Comparison of ENCODE assay signal across 24 cellular contexts in the genomic region with DNA sequence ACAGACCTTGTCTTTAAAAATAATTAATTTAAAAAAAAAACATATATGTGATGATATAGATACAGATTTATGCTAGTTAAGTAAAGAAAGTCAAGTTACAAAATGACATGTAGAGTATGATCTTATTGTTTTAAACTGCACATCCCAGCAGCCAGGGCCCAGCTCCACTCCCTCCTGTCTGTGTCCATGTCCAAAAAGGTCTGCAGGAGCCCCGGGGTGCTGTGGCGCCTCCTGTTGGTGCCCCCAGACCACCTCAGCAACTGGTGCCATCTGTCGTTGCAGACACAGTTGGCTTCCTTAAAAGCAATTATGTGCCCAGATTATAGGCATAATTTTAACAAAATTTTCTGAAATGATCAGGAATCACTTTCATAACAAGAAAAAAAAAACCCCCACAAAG. TPM values are rescaled to one million over a fixed set of nuclear protein-coding genes. Genes with fewer than 3 reads are reported as not detected.
DNase-seq lines count a peak whose midpoint lies in the region; ATAC-seq and TF ChIP-seq lines count a peak whose summit lies in the region.
"Had no signal": no experiment of that assay in that cellular context is flagged by ENCODE, and none has a peak within 500 bp of the region (broad histone marks: within the 10 kb centered on the region; RNA-seq: fewer than 3 reads in every experiment).

No MANE protein-coding gene starts in this region.

- H3K36me3 ChIP-seq in right atrium auricular region (peaks cover 92% of the 10 kb centered on the region), WERI-Rb-1 (peaks cover 51% of the 10 kb centered on the region)
- H3K36me3 ChIP-seq: breast epithelium, uterus had no signal

- ATAC-seq in Right ventricle myocardium inferior (no peak), foreskin keratinocyte (no peak)
- ATAC-seq: activated CD4-positive, alpha-beta T cell treated with anti-CD3 and anti-CD28 coated beads for 36 hours; HCT116; heart left ventricle; left colon; naive thymus-derived CD4-positive, alpha-beta T cell; PC-3; right cardiac atrium; T-cell had no signal

- intact Hi-C loops in Right ventricle myocardium inferior (cut with DNase I), result loop anchor here (5.0 kb wide), 1 partner anchor 294 kb away; no protein-coding TSS in a partner anchor

- H3K4me3 ChIP-seq in right atrium auricular region, result no peak overlapping the region
- H3K4me3 ChIP-seq in WERI-Rb-1 (ENCODE audit: low read depth, low read length), result no peak overlapping the region
- H3K4me3 ChIP-seq: breast epithelium, heart left ventricle, uterus had no signal

- H3K27me3 ChIP-seq in right atrium auricular region, result no peaks in the 10 kb centered on the region
- no peaks in the 10 kb centered on the region for H3K27me3 ChIP-seq in WERI-Rb-1 (ENCODE audit: insufficient read depth, low read depth, severe bottlenecking)
- H3K27me3 ChIP-seq in foreskin keratinocyte, result no peaks in the 10 kb centered on the region
- H3K27me3 ChIP-seq: breast epithelium, heart left ventricle, uterus had no signal

- H3K9me3 ChIP-seq in right atrium auricular region (no peaks in the 10 kb centered on the region), WERI-Rb-1 (ENCODE audit: severe bottlenecking) (no peaks in the 10 kb centered on the region)
- H3K9me3 ChIP-seq: breast epithelium, heart left ventricle, uterus had no signal

- H3K4me1 ChIP-seq in right atrium auricular region, result peaks cover 0 to 6% of the 10 kb centered on the region in 2 donors
- H3K4me1 ChIP-seq in foreskin keratinocyte, result peaks cover 8% of the 10 kb centered on the region
- H3K4me1 ChIP-seq: breast epithelium had no signal

- TF ChIP-seq CTCF in right atrium auricular region (IDR thresholded peaks at IDR 0.05) (no peak), WERI-Rb-1 (IDR thresholded peaks at IDR 0.05; ENCODE audit: low read depth, low read length) (0 out of 2 replicates have a peak, but pooled peaks have one; percentile 10), foreskin keratinocyte (conservative IDR thresholded peaks at IDR 0.05) (peak; percentile 23)

- H3K27ac ChIP-seq in right atrium auricular region, result no peak overlapping the region
- no peak overlapping the region for H3K27ac ChIP-seq in WERI-Rb-1
- no peak overlapping the region for H3K27ac ChIP-seq in foreskin keratinocyte
- H3K27ac ChIP-seq: breast epithelium, heart left ventricle, uterus had no signal

- peak; percentile 30 for DNase-seq in right atrium auricular region (ENCODE audit: low spot score)
- DNase-seq in Right ventricle myocardium inferior (ENCODE audit: missing footprints), result no peak
- no peak for DNase-seq in WERI-Rb-1
- DNase-seq in foreskin keratinocyte, result no peak
- peak; percentile 15 for DNase-seq in ureter (ENCODE audit: low spot score)
- no peak for DNase-seq in germinal center (ENCODE audit: low spot score)
- DNase-seq in LoVo (ENCODE audit: low spot score), result no peak
- DNase-seq in NCI-H226, result no peak
- DNase-seq: ACHN; activated CD4-positive, alpha-beta T cell treated with anti-CD3 and anti-CD28 coated beads for 36 hours; activated effector memory CD4-positive, alpha-beta T cell treated with Interleukin-2 at 50 U/mL for 16 hours; DMS 273 treated with DMSO at 0.1 percent for 48 hours; heart left ventricle; NCI-H187; NCI-H2227 treated with DMSO at 0.1 percent for 48 hours; PC-3; SHP77 treated with DMSO at 0.1 percent for 48 hours; T-cell had no signal

RNA-seq across cellular contexts. Expression of gene IPPK, which starts 33.3 kb away (rescaled TPM):
- 10 to 100 TPM in 1 of 2 donors, 1 to 10 TPM in 1; 8.9 to 13.1 TPM for total RNA-seq in right atrium auricular region
- 5.9 TPM for total RNA-seq in Right ventricle myocardium inferior
- total RNA-seq in foreskin keratinocyte, result 16.7 and 17.1 TPM in 2 replicates
- polyA plus RNA-seq in foreskin keratinocyte, result 10.4 and 12.9 TPM in 2 replicates
- total RNA-seq in ureter, result 11.9 TPM

Comparison
In these comparisons a context has a peak if more than half of its experiments do, and no peak if none do; other contexts are left out.
1. DNase-seq: peak in right atrium auricular region (single experiment) and ureter (single experiment); none in Right ventricle myocardium inferior (single experiment), WERI-Rb-1 (single experiment), foreskin keratinocyte (0 of 2), germinal center (single experiment), LoVo (single experiment) and NCI-H226 (single experiment).
2. CTCF ChIP-seq: peak in WERI-Rb-1 (single experiment) and foreskin keratinocyte (single experiment); none in right atrium auricular region (0 of 2).